Comparison of ENCODE assay signal across 8 cellular contexts in the genomic region with DNA sequence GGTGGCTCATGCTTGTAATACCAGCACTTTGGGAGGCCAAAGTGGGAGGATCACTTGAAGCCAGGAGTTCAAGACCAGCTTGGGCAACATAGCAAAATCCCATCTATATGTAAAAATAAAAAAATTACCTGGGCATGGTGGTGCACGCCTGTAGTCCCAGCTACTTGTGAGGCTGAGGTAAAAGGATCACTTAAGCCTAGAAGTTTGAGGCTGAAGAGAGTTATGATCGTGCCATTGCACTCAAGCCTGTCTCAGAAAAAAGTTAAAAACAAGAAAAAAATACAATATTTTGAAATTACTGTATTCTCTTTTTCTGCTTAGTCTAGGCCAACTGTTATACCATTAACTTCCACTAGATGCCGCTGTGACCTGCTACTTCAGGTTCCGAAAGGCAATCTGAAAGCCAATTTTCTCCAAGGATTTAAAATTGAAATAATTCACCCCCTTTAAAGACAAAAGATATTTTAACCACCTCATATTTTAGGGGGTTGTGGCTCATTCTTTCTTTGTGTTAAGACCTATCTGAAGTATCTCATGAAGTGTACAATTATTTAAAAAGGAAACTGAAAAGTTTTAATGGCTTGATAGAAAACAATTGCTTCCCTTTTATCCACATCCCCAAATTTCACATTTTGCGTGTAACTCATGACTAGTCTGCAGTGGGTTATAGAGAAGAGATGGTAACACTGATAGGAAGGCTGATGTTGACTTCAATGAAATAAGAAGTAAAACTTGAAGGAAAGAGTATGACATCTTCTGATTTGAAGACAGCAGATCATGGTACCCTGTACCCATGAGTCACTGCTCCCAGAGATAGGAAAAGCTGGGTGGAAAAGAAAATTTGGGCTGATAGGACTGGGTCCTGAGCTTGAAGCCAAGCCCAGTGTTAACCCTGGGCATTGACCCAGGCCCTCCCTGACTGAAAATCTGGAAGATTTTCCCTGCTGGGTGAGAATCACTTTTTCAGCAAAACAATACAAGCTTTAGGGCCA. TPM values are rescaled to one million over a fixed set of nuclear protein-coding genes. Genes with fewer than 3 reads are reported as not detected.
DNase-seq lines count a peak whose midpoint lies in the region; ATAC-seq, FAIRE-seq and TF ChIP-seq lines count a peak whose summit lies in the region.

No MANE protein-coding gene starts in this region.

- peak; percentile 73 for TF ChIP-seq CTCF in LNCaP clone FGC (IDR thresholded peaks at IDR 0.05; ENCODE audit: control insufficient read depth, extremely low read depth, insufficient read depth)

- peaks cover 0 to 4% (median 3%) of the 10 kb centered on the region in 5 donors for H3K27me3 Mint-ChIP-seq in naive thymus-derived CD8-positive, alpha-beta T cell

- no peak overlapping the region for H3K4me3 Mint-ChIP-seq in naive thymus-derived CD8-positive, alpha-beta T cell

- no peak for ATAC-seq in naive thymus-derived CD8-positive, alpha-beta T cell
- ATAC-seq in GM21619 (IDR thresholded peaks at IDR 0.05; ENCODE audit: unreplicated experiment), result no peak

- POLR2A ChIA-PET in naive thymus-derived CD8-positive, alpha-beta T cell (lab: Charles Lee), result no interaction called here

- FAIRE-seq in TTC549 (lab: Jason Lieb, UNC) (peak; percentile 84), endometrium (lab: Jason Lieb, UNC) (peak; percentile 89)

- H3K4me1 Mint-ChIP-seq in naive thymus-derived CD8-positive, alpha-beta T cell, result peaks cover 0 to 4% (median 0%) of the 10 kb centered on the region in 4 donors

- no peaks in the 10 kb centered on the region for H3K36me3 Mint-ChIP-seq in naive thymus-derived CD8-positive, alpha-beta T cell

- peak overlapping the region in 1 of 10 donors; percentile 31 for H3K27ac Mint-ChIP-seq in naive thymus-derived CD8-positive, alpha-beta T cell

- H3K4me3 ChIP-seq in LNCaP clone FGC (ENCODE audit: low read depth, low read length), result no peak overlapping the region

- H3K9me3 Mint-ChIP-seq in naive thymus-derived CD8-positive, alpha-beta T cell, result no peaks in the 10 kb centered on the region

- peak; percentile 51 for DNase-seq in NCI-H82 (lab: John Stamatoyannopoulos, UW)
- no peak for DNase-seq in NCI-H82 treated with DMSO at 0.1 percent for 48 hours (lab: John Stamatoyannopoulos, UW; ENCODE audit: unreplicated experiment)
- DNase-seq in LNCaP clone FGC (ENCODE audit: low read depth), result no peak
- peak in 8 of 10 donors; percentile 9 to 54 (median 42) for DNase-seq in naive thymus-derived CD8-positive, alpha-beta T cell
- DNase-seq in NCI-H187 (lab: John Stamatoyannopoulos, UW), result no peak

RNA-seq across cellular contexts. Expression of a gene that starts 24.4 kb away (rescaled TPM):
- total RNA-seq in naive thymus-derived CD8-positive, alpha-beta T cell, result not detected
- not detected for polyA plus RNA-seq in naive thymus-derived CD8-positive, alpha-beta T cell

Comparison
In these comparisons a context has a peak if more than half of its experiments do, and no peak if none do; other contexts are left out.
1. DNase-seq: peak in NCI-H82 (single experiment) and naive thymus-derived CD8-positive, alpha-beta T cell (8 of 10); none in NCI-H82 treated with DMSO at 0.1 percent for 48 hours (single experiment), LNCaP clone FGC (single experiment) and NCI-H187 (0 of 2).